ENCODE assay signal across 28 cellular contexts in genomic region chr6:141884850-141885249, GRCh38.
"Had no signal": no experiment of that assay in that cellular context is flagged by ENCODE, and none has a peak within 500 bp of the region (broad histone marks: within the 10 kb centered on the region; RNA-seq: fewer than 3 reads in every experiment).

No MANE protein-coding gene starts in this region.

- H3K36me3 Mint-ChIP-seq: stimulated activated effector memory CD8-positive, alpha-beta T cell treated with anti-CD3 and anti-CD28 coated beads, Interleukin-12 subunit alpha, Interleukin-12 subunit beta, amount 100 ng/mL, for 72 hours; stimulated activated memory B cell treated with anti-CD40 and anti-IgM and Interleukin-4, amounts not matched to agents 10 μg/mL and 1 μg/mL and 100 μg/mL, for 72 hours; type B pancreatic cell had no signal

- DNase-seq: stimulated activated CD4-positive, alpha-beta T cell treated with anti-CD3 and anti-CD28 coated beads, Interleukin-2, amount 100 ng/mL, for 48 hours; stimulated activated CD4-positive, alpha-beta T cell treated with anti-CD3 and anti-CD28 coated beads, Interleukin-4, amount 100 ng/mL, for 1 hour; stimulated activated CD4-positive, alpha-beta T cell treated with anti-CD3 and anti-CD28 coated beads, Interleukin-4, amount 100 ng/mL, for 24 hours; stimulated activated CD4-positive, alpha-beta T cell treated with anti-CD3 and anti-CD28 coated beads, Interleukin-4, amount 100 ng/mL, for 4 hours; stimulated activated CD8-positive, alpha-beta memory T cell treated with anti-CD3 and anti-CD28 coated beads, Interleukin-4, amount 100 ng/mL, for 48 hours; stimulated activated naive B cell treated with anti-CD40 and anti-IgM and Interleukin-4, amounts not matched to agents 10 μg/mL and 1 μg/mL and 100 μg/mL, for 72 hours; stimulated activated naive CD4-positive, alpha-beta T cell; stimulated activated naive CD4-positive, alpha-beta T cell treated with Interleukin-2 at 50 U/mL for 16 hours; stimulated activated naive CD8-positive, alpha-beta T cell treated with anti-CD3 and anti-CD28 coated beads, Interleukin-15, amount 100 ng/mL, for 72 hours; stimulated activated naive CD8-positive, alpha-beta T cell treated with anti-CD3 and anti-CD28 coated beads, Interleukin-15, Interleukin-2, amounts not matched to agents 100 U/mL and 50 U/mL, for 24 hours; stomach; substantia nigra; testis; thyroid gland; tibial artery; transverse colon; upper lobe of left lung; upper lobe of right lung; uterus had no signal

- H3K9me3 ChIP-seq: testis, thoracic aorta, thyroid gland, tibial artery, upper lobe of right lung, uterus, vagina had no signal

- H3K27me3 Mint-ChIP-seq: stimulated activated memory B cell treated with anti-CD40 and anti-IgM and Interleukin-4, amounts not matched to agents 10 μg/mL and 1 μg/mL and 100 μg/mL, for 72 hours; stimulated activated naive B cell treated with anti-CD40 and anti-IgM and Interleukin-4, amounts not matched to agents 10 μg/mL and 1 μg/mL and 100 μg/mL, for 72 hours; stimulated activated naive CD8-positive, alpha-beta T cell treated with anti-CD3 and anti-CD28 coated beads, Interleukin-15, amount 100 ng/mL, for 72 hours; stimulated activated naive CD8-positive, alpha-beta T cell treated with anti-CD3 and anti-CD28 coated beads, Interleukin-15, Interleukin-2, amounts not matched to agents 100 ng/mL and 50 ng/mL, for 24 hours; type B pancreatic cell had no signal

- H3K27me3 ChIP-seq: stomach, suprapubic skin, testis, thyroid gland, tibial artery, tibial nerve, transverse colon, upper lobe of left lung, upper lobe of right lung, uterus, vagina had no signal

- FAIRE-seq: urothelium cell line had no signal

- H3K4me1 Mint-ChIP-seq: stimulated activated effector memory CD8-positive, alpha-beta T cell treated with anti-CD3 and anti-CD28 coated beads, Interleukin-12 subunit alpha, Interleukin-12 subunit beta, amount 100 ng/mL, for 72 hours; stimulated activated memory B cell treated with anti-CD40 and anti-IgM and Interleukin-4, amounts not matched to agents 10 μg/mL and 1 μg/mL and 100 μg/mL, for 72 hours; stimulated activated naive B cell treated with anti-CD40 and anti-IgM and Interleukin-4, amounts not matched to agents 10 μg/mL and 1 μg/mL and 100 μg/mL, for 72 hours; stimulated activated naive CD8-positive, alpha-beta T cell treated with anti-CD3 and anti-CD28 coated beads, Interleukin-15, amount 100 ng/mL, for 72 hours had no signal

- ATAC-seq: stimulated activated effector memory CD8-positive, alpha-beta T cell treated with anti-CD3 and anti-CD28 coated beads, Interleukin-12 subunit alpha, Interleukin-12 subunit beta, amount 100 ng/mL, for 72 hours; stimulated activated memory B cell treated with anti-CD40 and anti-IgM and Interleukin-4, amounts not matched to agents 10 μg/mL and 1 μg/mL and 100 μg/mL, for 72 hours; stimulated activated naive B cell treated with anti-CD40 and anti-IgM and Interleukin-4, amounts not matched to agents 10 μg/mL and 1 μg/mL and 100 μg/mL, for 72 hours; stimulated activated naive CD8-positive, alpha-beta T cell treated with anti-CD3 and anti-CD28 coated beads, Interleukin-15, amount 100 ng/mL, for 72 hours; stimulated activated naive CD8-positive, alpha-beta T cell treated with anti-CD3 and anti-CD28 coated beads, Interleukin-15, Interleukin-2, amounts not matched to agents 100 U/mL and 50 U/mL, for 24 hours; upper lobe of right lung had no signal

- H3K27ac Mint-ChIP-seq: stimulated activated effector memory CD8-positive, alpha-beta T cell treated with anti-CD3 and anti-CD28 coated beads, Interleukin-12 subunit alpha, Interleukin-12 subunit beta, amount 100 ng/mL, for 72 hours; stimulated activated memory B cell treated with anti-CD40 and anti-IgM and Interleukin-4, amounts not matched to agents 10 μg/mL and 1 μg/mL and 100 μg/mL, for 72 hours; stimulated activated naive B cell treated with anti-CD40 and anti-IgM and Interleukin-4, amounts not matched to agents 10 μg/mL and 1 μg/mL and 100 μg/mL, for 72 hours; stimulated activated naive CD8-positive, alpha-beta T cell treated with anti-CD3 and anti-CD28 coated beads, Interleukin-15, amount 100 ng/mL, for 72 hours; stimulated activated naive CD8-positive, alpha-beta T cell treated with anti-CD3 and anti-CD28 coated beads, Interleukin-15, Interleukin-2, amounts not matched to agents 100 ng/mL and 50 ng/mL, for 24 hours; type B pancreatic cell had no signal

- H3K4me1 ChIP-seq: stomach, suprapubic skin, testis, thyroid gland, tibial artery, tibial nerve, transverse colon, upper lobe of left lung, upper lobe of right lung, uterus, vagina had no signal

- H3K4me3 Mint-ChIP-seq: stimulated activated effector memory CD8-positive, alpha-beta T cell treated with anti-CD3 and anti-CD28 coated beads, Interleukin-12 subunit alpha, Interleukin-12 subunit beta, amount 100 ng/mL, for 72 hours; stimulated activated memory B cell treated with anti-CD40 and anti-IgM and Interleukin-4, amounts not matched to agents 10 μg/mL and 1 μg/mL and 100 μg/mL, for 72 hours; stimulated activated naive B cell treated with anti-CD40 and anti-IgM and Interleukin-4, amounts not matched to agents 10 μg/mL and 1 μg/mL and 100 μg/mL, for 72 hours; stimulated activated naive CD8-positive, alpha-beta T cell treated with anti-CD3 and anti-CD28 coated beads, Interleukin-15, amount 100 ng/mL, for 72 hours; stimulated activated naive CD8-positive, alpha-beta T cell treated with anti-CD3 and anti-CD28 coated beads, Interleukin-15, Interleukin-2, amounts not matched to agents 100 ng/mL and 50 ng/mL, for 24 hours; type B pancreatic cell had no signal

- H3K27ac ChIP-seq: stomach, suprapubic skin, testis, thoracic aorta, thyroid gland, tibial artery, tibial nerve, transverse colon, upper lobe of left lung, upper lobe of right lung, uterus, vagina had no signal

- H3K36me3 ChIP-seq: stomach, suprapubic skin, thoracic aorta, thyroid gland, tibial artery, tibial nerve, transverse colon, upper lobe of left lung, upper lobe of right lung, uterus, vagina had no signal

- H3K4me3 ChIP-seq: stomach, suprapubic skin, testis, thoracic aorta, thyroid gland, tibial artery, tibial nerve, transverse colon, upper lobe of left lung, upper lobe of right lung, uterus, vagina had no signal
